ENCODE assay signal across 8 cellular contexts in the genomic region with DNA sequence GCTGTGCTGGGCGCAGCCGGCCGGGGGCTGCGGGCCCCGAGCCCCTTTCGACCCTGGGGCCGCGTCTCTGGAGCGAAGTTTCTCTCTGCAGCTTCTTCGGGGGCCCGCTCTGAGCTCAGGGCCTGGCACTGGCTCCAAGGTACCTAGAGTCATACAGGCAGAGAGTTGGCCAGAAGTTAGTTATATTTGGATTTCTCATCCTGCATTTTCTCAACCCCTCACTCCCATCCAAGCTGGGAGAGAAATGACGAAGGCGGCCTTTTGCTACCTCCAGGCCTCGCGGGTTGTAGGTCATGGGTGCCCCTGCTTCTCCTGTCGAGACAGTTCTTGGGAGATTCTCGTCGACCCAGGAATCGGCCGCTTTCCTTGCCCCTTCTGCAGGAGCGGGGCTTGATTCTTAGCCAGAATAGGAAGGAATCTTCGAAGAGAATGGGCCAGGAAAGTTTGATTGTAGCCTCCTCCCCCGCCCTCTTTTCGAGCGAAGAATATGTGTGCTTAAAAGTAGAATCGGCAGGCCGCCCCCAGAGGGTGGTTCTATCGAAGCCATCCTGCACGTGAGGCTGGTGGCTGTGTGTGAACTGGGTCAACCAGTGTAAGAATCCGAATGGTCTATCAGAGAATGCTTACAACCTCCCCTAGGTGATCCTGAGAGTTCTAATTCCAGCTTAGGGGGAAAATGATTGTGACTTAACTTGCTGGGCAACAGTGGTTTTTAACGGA. TPM values are rescaled to one million over a fixed set of nuclear protein-coding genes. Genes with fewer than 3 reads are reported as not detected.
A peak's percentile ranks its signal among the peaks of the same experiment; 100 is the strongest.
DNase-seq lines count a peak whose midpoint lies in the region; ATAC-seq and TF ChIP-seq lines count a peak whose summit lies in the region.

No MANE protein-coding gene starts in this region.

- peak overlapping the region; percentile 82 for H3K27ac Mint-ChIP-seq in activated T-cell treated with anti-CD3 and anti-CD28 coated beads, Interleukin-2, amount 50 U/mL, for 24 hours

- ATAC-seq in HG03460 (IDR thresholded peaks at IDR 0.05; ENCODE audit: unreplicated experiment) (no peak), GM21360 (IDR thresholded peaks at IDR 0.05; ENCODE audit: unreplicated experiment) (no peak)

- H3K4me3 ChIP-seq in AG04449 (ENCODE audit: low read depth, low read length) (peak overlapping the region; percentile 92), HUES6 (ENCODE audit: low read depth, low read length) (peak overlapping the region; percentile 86), fibroblast of villous mesenchyme (ENCODE audit: low read depth, low read length) (peak overlapping the region; percentile 78), retinal pigment epithelial cell (ENCODE audit: low read length) (peak overlapping the region; percentile 89)

- no peaks in the 10 kb centered on the region for H3K27me3 ChIP-seq in HUES6 (ENCODE audit: control insufficient read depth, insufficient read depth, low read length)

- POLR2A ChIA-PET in AG04449 (lab: Yijun Ruan, JAX): interaction anchor here (1.0 to 1.5 kb wide), 2 partner anchors 11 to 38 kb away, joined by 4 read pairs; no protein-coding TSS in a partner anchor

- CTCF ChIA-PET in AG04449 (lab: Yijun Ruan, JAX): interaction anchor here (1.0 to 1.8 kb wide), 3 partner anchors 38 to 284 kb away, joined by 5 to 8 read pairs (median 7); no protein-coding TSS in a partner anchor

- H3K9me3 Mint-ChIP-seq in activated T-cell treated with anti-CD3 and anti-CD28 coated beads, Interleukin-2, amount 50 U/mL, for 24 hours: no peaks in the 10 kb centered on the region

- peaks cover 32% of the 10 kb centered on the region for H3K36me3 Mint-ChIP-seq in activated T-cell treated with anti-CD3 and anti-CD28 coated beads, Interleukin-2, amount 50 U/mL, for 24 hours (ENCODE audit: low read depth)

- H3K4me1 Mint-ChIP-seq in activated T-cell treated with anti-CD3 and anti-CD28 coated beads, Interleukin-2, amount 50 U/mL, for 24 hours (ENCODE audit: low read depth): peaks cover 62% of the 10 kb centered on the region

- DNase-seq in AG04449 (ENCODE audit: low read depth, low spot score): no peak
- peak; percentile 57 for DNase-seq in activated T-cell treated with anti-CD3 and anti-CD28 coated beads, Interleukin-2, amount 50 U/mL, for 24 hours
- peak; percentile 27 for DNase-seq in fibroblast of villous mesenchyme (ENCODE audit: low read depth)
- DNase-seq in retinal pigment epithelial cell (ENCODE audit: low read depth): no peak
- DNase-seq in GM20000 (ENCODE audit: low spot score): no peak

- no peaks in the 10 kb centered on the region; the same call in 1 of the 2 replicates for H3K36me3 ChIP-seq in HUES6 (ENCODE audit: control insufficient read depth, insufficient read depth, low read length)

- peak overlapping the region; percentile 92 for H3K4me3 Mint-ChIP-seq in activated T-cell treated with anti-CD3 and anti-CD28 coated beads, Interleukin-2, amount 50 U/mL, for 24 hours

- no peaks in the 10 kb centered on the region for H3K9me3 ChIP-seq in HUES6 (ENCODE audit: control insufficient read depth, insufficient read depth, low read depth, low read length)

- no peak for TF ChIP-seq CTCF in AG04449 (IDR thresholded peaks at IDR 0.05; ENCODE audit: insufficient read depth, low read length, missing control alignments)
- TF ChIP-seq CTCF in fibroblast of villous mesenchyme (IDR thresholded peaks at IDR 0.05; ENCODE audit: insufficient read depth, low read depth, low read length): peak; percentile 2
- no peak for TF ChIP-seq CTCF in retinal pigment epithelial cell (conservative IDR thresholded peaks at IDR 0.05; ENCODE audit: low read depth, low read length)
- TF ChIP-seq CTCF in GM20000 (IDR thresholded peaks at IDR 0.05; ENCODE audit: extremely low read depth, missing control alignments): no peak

- no peaks in the 10 kb centered on the region for H3K27me3 Mint-ChIP-seq in activated T-cell treated with anti-CD3 and anti-CD28 coated beads, Interleukin-2, amount 50 U/mL, for 24 hours

- peaks cover 39% of the 10 kb centered on the region for H3K4me1 ChIP-seq in HUES6 (ENCODE audit: control insufficient read depth, insufficient read depth, low read length)

- peak overlapping the region; percentile 84 for H3K27ac ChIP-seq in HUES6 (ENCODE audit: low read depth, low read length)

- peak overlapping the region; percentile 81 for H3K9ac ChIP-seq in HUES6 (ENCODE audit: low read length)

RNA-seq across cellular contexts. Expression of a gene that starts 0.8 kb away (rescaled TPM):
- 126 and 224 TPM in 2 replicates for total RNA-seq in fibroblast of villous mesenchyme

RNA-seq across cellular contexts. Expression of a gene that starts 22.5 kb away (rescaled TPM):
- total RNA-seq in fibroblast of villous mesenchyme: 18.7 and 25.0 TPM in 2 replicates

RNA-seq across cellular contexts. Expression of a gene that starts 37.9 kb away (rescaled TPM):
- total RNA-seq in fibroblast of villous mesenchyme: 6.9 and 9.7 TPM in 2 replicates

RNA-seq across cellular contexts. Expression of a gene that starts 47.3 kb away (rescaled TPM):
- total RNA-seq in fibroblast of villous mesenchyme: not detected in 2 replicates

Comparison
In these comparisons a context has a peak if more than half of its experiments do, and no peak if none do; other contexts are left out.
1. DNase-seq: peak in activated T-cell treated with anti-CD3 and anti-CD28 coated beads, Interleukin-2, amount 50 U/mL, for 24 hours (single experiment) and fibroblast of villous mesenchyme (single experiment); none in AG04449 (single experiment), retinal pigment epithelial cell (single experiment) and GM20000 (single experiment).
2. Peak in every context shown above with its lines, with median percentiles within 50 percentile points of each other: H3K4me3 ChIP-seq.